In genomic region chr12:130448044-130448821, GRCh38 we compare ENCODE assay signal across 37 cellular contexts.
"Had no signal": no experiment of that assay in that cellular context is flagged by ENCODE, and none has a peak within 500 bp of the region (broad histone marks: within the 10 kb centered on the region; RNA-seq: fewer than 3 reads in every experiment).

No MANE protein-coding gene starts in this region.

- H3K27me3 ChIP-seq: ascending aorta, cardiac muscle cell had no signal

- H3K4me1 ChIP-seq: ascending aorta had no signal

- H3K9me3 ChIP-seq: ascending aorta had no signal

- H3K27ac Mint-ChIP-seq: activated CD4-positive, alpha-beta memory T cell treated with anti-CD3 and anti-CD28 coated beads, Interleukin-2, amount 10 ng/mL, durations not matched to agents 7 days and 5 days; activated CD4-positive, alpha-beta T cell treated with anti-CD3 and anti-CD28 coated beads for 36 hours; activated CD4-positive, alpha-beta T cell treated with anti-CD3 and anti-CD28 coated beads, Interleukin-2, amount 10 ng/mL, durations not matched to agents 7 days and 5 days; activated CD8-positive, alpha-beta memory T cell treated with anti-CD3 and anti-CD28 coated beads, Interleukin-2, amount 10 ng/mL, durations not matched to agents 7 days and 5 days; activated CD8-positive, alpha-beta T cell treated with anti-CD3 and anti-CD28 coated beads, Interleukin-2, amount 10 ng/mL, durations not matched to agents 7 days and 5 days; activated naive CD4-positive, alpha-beta T cell treated with anti-CD3 and anti-CD28 coated beads, Interleukin-2, amount 10 ng/mL, durations not matched to agents 7 days and 5 days; activated naive CD4-positive, alpha-beta T cell treated with anti-CD3 and anti-CD28 coated beads, Interleukin-2, amount 50 U/mL, for 24 hours; activated naive CD8-positive, alpha-beta T cell; activated naive CD8-positive, alpha-beta T cell treated with anti-CD3 and anti-CD28 coated beads, Interleukin-2, amount 10 ng/mL, durations not matched to agents 7 days and 5 days; activated naive CD8-positive, alpha-beta T cell treated with anti-CD3 and anti-CD28 coated beads, Interleukin-2, amount 50 U/mL, for 24 hours; activated T-cell treated with anti-CD3 and anti-CD28 coated beads, Interleukin-2, amount 50 U/mL, for 24 hours; activated T-helper 2 cell treated with anti-CD3 and anti-CD28 coated beads, Interferon-gamma antibody, Interleukin-2, Interleukin-4, amounts not matched to agents 10 μg/mL and 5 μg/mL and 100 μg/mL, durations not matched to agents 14 hours and 24 hours and 36 hours; brain; T-helper 1 cell treated with Interleukin-12 subunit alpha and Interleukin-12 subunit beta and Interleukin-4 antibody, amounts not matched to agents 30 μg/mL and 1 μg/mL, for 36 hours; T-helper 2 cell treated with Interferon-gamma antibody and Interleukin-4, amounts not matched to agents 5 μg/mL and 100 μg/mL, for 36 hours had no signal

- H3K4me3 Mint-ChIP-seq: activated CD4-positive, alpha-beta memory T cell treated with anti-CD3 and anti-CD28 coated beads, Interleukin-2, amount 10 ng/mL, durations not matched to agents 7 days and 5 days; activated CD4-positive, alpha-beta T cell treated with anti-CD3 and anti-CD28 coated beads for 36 hours; activated CD4-positive, alpha-beta T cell treated with anti-CD3 and anti-CD28 coated beads, Interleukin-2, amount 10 ng/mL, durations not matched to agents 7 days and 5 days; activated CD8-positive, alpha-beta memory T cell treated with anti-CD3 and anti-CD28 coated beads, Interleukin-2, amount 10 ng/mL, durations not matched to agents 7 days and 5 days; activated CD8-positive, alpha-beta T cell treated with anti-CD3 and anti-CD28 coated beads, Interleukin-2, amount 10 ng/mL, durations not matched to agents 7 days and 5 days; activated naive CD4-positive, alpha-beta T cell treated with anti-CD3 and anti-CD28 coated beads, Interleukin-2, amount 10 ng/mL, durations not matched to agents 7 days and 5 days; activated naive CD4-positive, alpha-beta T cell treated with anti-CD3 and anti-CD28 coated beads, Interleukin-2, amount 50 U/mL, for 24 hours; activated naive CD8-positive, alpha-beta T cell; activated naive CD8-positive, alpha-beta T cell treated with anti-CD3 and anti-CD28 coated beads, Interleukin-2, amount 10 ng/mL, durations not matched to agents 7 days and 5 days; activated naive CD8-positive, alpha-beta T cell treated with anti-CD3 and anti-CD28 coated beads, Interleukin-2, amount 50 U/mL, for 24 hours; activated T-cell treated with anti-CD3 and anti-CD28 coated beads, Interleukin-2, amount 50 U/mL, for 24 hours; brain; central memory CD8-positive, alpha-beta T cell; T-helper 1 cell treated with Interleukin-12 subunit alpha and Interleukin-12 subunit beta and Interleukin-4 antibody, amounts not matched to agents 30 μg/mL and 1 μg/mL, for 36 hours; T-helper 2 cell treated with Interferon-gamma antibody and Interleukin-4, amounts not matched to agents 5 μg/mL and 100 μg/mL, for 36 hours had no signal

- H3K36me3 Mint-ChIP-seq: activated CD8-positive, alpha-beta memory T cell treated with anti-CD3 and anti-CD28 coated beads, Interleukin-2, amount 10 ng/mL, durations not matched to agents 7 days and 5 days; activated naive CD4-positive, alpha-beta T cell treated with anti-CD3 and anti-CD28 coated beads, Interleukin-2, amount 10 ng/mL, durations not matched to agents 7 days and 5 days; activated naive CD4-positive, alpha-beta T cell treated with anti-CD3 and anti-CD28 coated beads, Interleukin-2, amount 50 U/mL, for 24 hours; activated naive CD8-positive, alpha-beta T cell; activated naive CD8-positive, alpha-beta T cell treated with anti-CD3 and anti-CD28 coated beads, Interleukin-2, amount 10 ng/mL, durations not matched to agents 7 days and 5 days had no signal

- H3K36me3 ChIP-seq: ascending aorta, cardiac muscle cell had no signal

- H3K27ac ChIP-seq: ascending aorta, cardiac muscle cell, VCaP had no signal

- H3K4me3 ChIP-seq: ascending aorta, cardiac muscle cell had no signal

- H3K4me1 Mint-ChIP-seq: activated CD4-positive, alpha-beta memory T cell treated with anti-CD3 and anti-CD28 coated beads, Interleukin-2, amount 10 ng/mL, durations not matched to agents 7 days and 5 days; activated CD4-positive, alpha-beta T cell treated with anti-CD3 and anti-CD28 coated beads for 36 hours; activated CD4-positive, alpha-beta T cell treated with anti-CD3 and anti-CD28 coated beads, Interleukin-2, amount 10 ng/mL, durations not matched to agents 7 days and 5 days; activated CD8-positive, alpha-beta memory T cell treated with anti-CD3 and anti-CD28 coated beads, Interleukin-2, amount 10 ng/mL, durations not matched to agents 7 days and 5 days; activated naive CD4-positive, alpha-beta T cell treated with anti-CD3 and anti-CD28 coated beads, Interleukin-2, amount 10 ng/mL, durations not matched to agents 7 days and 5 days; activated naive CD4-positive, alpha-beta T cell treated with anti-CD3 and anti-CD28 coated beads, Interleukin-2, amount 50 U/mL, for 24 hours; activated naive CD8-positive, alpha-beta T cell treated with anti-CD3 and anti-CD28 coated beads, Interleukin-2, amount 10 ng/mL, durations not matched to agents 7 days and 5 days; activated naive CD8-positive, alpha-beta T cell treated with anti-CD3 and anti-CD28 coated beads, Interleukin-2, amount 50 U/mL, for 24 hours; brain; central memory CD8-positive, alpha-beta T cell had no signal

- ATAC-seq: activated CD4-positive, alpha-beta T cell treated with anti-CD3 and anti-CD28 coated beads for 36 hours; activated CD4-positive, CD25-positive, alpha-beta regulatory T cell treated with anti-CD3 and anti-CD28 coated beads, Interleukin-2, amount 50 U/mL, for 24 hours; activated CD8-positive, alpha-beta memory T cell treated with anti-CD3 and anti-CD28 coated beads, Interleukin-2, amount 10 ng/mL, durations not matched to agents 7 days and 5 days; activated CD8-positive, alpha-beta T cell treated with anti-CD3 and anti-CD28 coated beads, Interleukin-2, amount 10 ng/mL, durations not matched to agents 7 days and 5 days; activated naive CD8-positive, alpha-beta T cell treated with anti-CD3 and anti-CD28 coated beads, Interleukin-2, amount 50 U/mL, for 24 hours had no signal

- DNase-seq: activated CD4-positive, alpha-beta memory T cell treated with anti-CD3 and anti-CD28 coated beads, Interleukin-2, amount 10 ng/mL, durations not matched to agents 7 days and 5 days; activated CD4-positive, alpha-beta T cell treated with anti-CD3 and anti-CD28 coated beads for 1 hour; activated CD4-positive, alpha-beta T cell treated with anti-CD3 and anti-CD28 coated beads for 36 hours; activated CD4-positive, alpha-beta T cell treated with anti-CD3 and anti-CD28 coated beads for 48 hours; activated CD4-positive, alpha-beta T cell treated with anti-CD3 and anti-CD28 coated beads, Interleukin-2, amount 10 ng/mL, durations not matched to agents 7 days and 5 days; activated CD4-positive, alpha-beta T cell treated with anti-CD3 and anti-CD28 coated beads, Interleukin-2, amount 50 U/mL, for 48 hours; activated CD4-positive, CD25-positive, alpha-beta regulatory T cell; activated CD8-positive, alpha-beta memory T cell treated with anti-CD3 and anti-CD28 coated beads for 24 hours; activated CD8-positive, alpha-beta memory T cell treated with anti-CD3 and anti-CD28 coated beads, Interleukin-2, amount 10 ng/mL, durations not matched to agents 7 days and 5 days; activated CD8-positive, alpha-beta memory T cell treated with anti-CD3 and anti-CD28 coated beads, Interleukin-2, amount 50 U/mL, for 48 hours; activated CD8-positive, alpha-beta T cell treated with anti-CD3 and anti-CD28 coated beads, Interleukin-2, amount 10 ng/mL, durations not matched to agents 7 days and 5 days; activated effector memory CD4-positive, alpha-beta T cell treated with Interleukin-2 at 50 U/mL for 16 hours; activated gamma-delta T cell; activated naive CD4-positive, alpha-beta T cell treated with anti-CD3 and anti-CD28 coated beads, Interleukin-2, amount 10 ng/mL, durations not matched to agents 7 days and 5 days; activated naive CD4-positive, alpha-beta T cell treated with Interleukin-2 at 50 U/mL for 16 hours; activated naive CD8-positive, alpha-beta T cell treated with anti-CD3 and anti-CD28 coated beads, Interleukin-2, amount 10 ng/mL, durations not matched to agents 7 days and 5 days; activated naive CD8-positive, alpha-beta T cell treated with anti-CD3 and anti-CD28 coated beads, Interleukin-2, amount 50 U/mL, for 24 hours; activated T-cell treated with anti-CD3 and anti-CD28 coated beads, Interleukin-2, amount 50 U/mL, for 24 hours; activated T-cell treated with anti-CD3 and anti-CD28 coated beads, Interleukin-2, amount 50 U/mL, for 48 hours; amygdala; anterior cingulate cortex; caudate nucleus; cerebellar nuclear complex; T-helper 1 cell; T-helper 2 cell; T-helper 9 cell had no signal

- H3K9me3 Mint-ChIP-seq: activated CD4-positive, alpha-beta T cell treated with anti-CD3 and anti-CD28 coated beads, Interleukin-2, amount 10 ng/mL, durations not matched to agents 7 days and 5 days; activated naive CD4-positive, alpha-beta T cell treated with anti-CD3 and anti-CD28 coated beads, Interleukin-2, amount 50 U/mL, for 24 hours; activated naive CD8-positive, alpha-beta T cell treated with anti-CD3 and anti-CD28 coated beads, Interleukin-2, amount 10 ng/mL, durations not matched to agents 7 days and 5 days; activated naive CD8-positive, alpha-beta T cell treated with anti-CD3 and anti-CD28 coated beads, Interleukin-2, amount 50 U/mL, for 24 hours; activated T-cell treated with anti-CD3 and anti-CD28 coated beads, Interleukin-2, amount 50 U/mL, for 24 hours; activated T-helper 2 cell treated with anti-CD3 and anti-CD28 coated beads, Interferon-gamma antibody, Interleukin-2, Interleukin-4, amounts not matched to agents 10 μg/mL and 5 μg/mL and 100 μg/mL, durations not matched to agents 14 hours and 24 hours and 36 hours; central memory CD8-positive, alpha-beta T cell; T-helper 1 cell treated with Interleukin-12 subunit alpha and Interleukin-12 subunit beta and Interleukin-4 antibody, amounts not matched to agents 30 μg/mL and 1 μg/mL, for 36 hours; T-helper 2 cell treated with Interferon-gamma antibody and Interleukin-4, amounts not matched to agents 5 μg/mL and 100 μg/mL, for 36 hours had no signal

- H3K27me3 Mint-ChIP-seq: activated CD4-positive, alpha-beta memory T cell treated with anti-CD3 and anti-CD28 coated beads, Interleukin-2, amount 10 ng/mL, durations not matched to agents 7 days and 5 days; activated CD4-positive, alpha-beta T cell treated with anti-CD3 and anti-CD28 coated beads for 36 hours; activated CD4-positive, alpha-beta T cell treated with anti-CD3 and anti-CD28 coated beads, Interleukin-2, amount 10 ng/mL, durations not matched to agents 7 days and 5 days; activated CD8-positive, alpha-beta memory T cell treated with anti-CD3 and anti-CD28 coated beads, Interleukin-2, amount 10 ng/mL, durations not matched to agents 7 days and 5 days; activated naive CD4-positive, alpha-beta T cell treated with anti-CD3 and anti-CD28 coated beads, Interleukin-2, amount 10 ng/mL, durations not matched to agents 7 days and 5 days; activated naive CD4-positive, alpha-beta T cell treated with anti-CD3 and anti-CD28 coated beads, Interleukin-2, amount 50 U/mL, for 24 hours; activated naive CD8-positive, alpha-beta T cell; activated naive CD8-positive, alpha-beta T cell treated with anti-CD3 and anti-CD28 coated beads, Interleukin-2, amount 10 ng/mL, durations not matched to agents 7 days and 5 days; activated naive CD8-positive, alpha-beta T cell treated with anti-CD3 and anti-CD28 coated beads, Interleukin-2, amount 50 U/mL, for 24 hours; activated T-cell treated with anti-CD3 and anti-CD28 coated beads, Interleukin-2, amount 50 U/mL, for 24 hours; central memory CD8-positive, alpha-beta T cell had no signal
